In the genomic region with DNA sequence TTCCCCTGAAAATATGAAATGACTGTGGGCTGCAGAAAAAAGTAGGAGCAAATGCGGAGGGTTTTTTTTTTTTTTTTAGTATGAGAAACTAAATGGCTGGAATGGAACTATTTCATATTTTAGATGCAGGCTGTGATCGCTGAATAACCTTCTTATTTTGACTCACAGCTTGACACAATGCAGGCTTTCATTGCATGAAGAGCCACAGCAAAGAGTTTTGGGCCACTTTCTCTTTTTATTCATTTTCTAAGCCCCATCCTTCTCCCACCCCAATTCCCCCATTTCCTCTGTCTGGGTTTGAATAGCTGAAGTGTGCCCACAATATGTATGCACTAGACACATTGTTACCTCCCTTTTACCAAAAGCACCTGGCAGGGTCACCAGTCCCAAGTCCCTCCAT, we compare ENCODE assay signal across 28 cellular contexts.
A peak's percentile ranks its signal among the peaks of the same experiment; 100 is the strongest.
DNase-seq lines count a peak whose midpoint lies in the region; TF ChIP-seq lines count a peak whose summit lies in the region.
"Had no signal": no experiment of that assay in that cellular context is flagged by ENCODE, and none has a peak within 500 bp of the region (broad histone marks: within the 10 kb centered on the region; RNA-seq: fewer than 3 reads in every experiment).

No MANE protein-coding gene starts in this region.

- no peak overlapping the region for H3K18ac ChIP-seq in mesenchymal stem cell (ENCODE audit: low read depth in 1 of 2, low read length in 2 of 2)

- CTCF ChIA-PET in activated CD4-positive, alpha-beta T cell treated with anti-CD3 and anti-CD28 coated beads, Interleukin-2, amount 10 ng/mL, durations not matched to agents 7 days and 5 days (lab: Charles Lee), result interaction anchor here (1.5 kb wide), 1 partner anchor 162 kb away, joined by 3 read pairs; no protein-coding TSS in a partner anchor

- H3K9me3 ChIP-seq in adrenal gland (replicated peaks in 1 of 3) (peaks cover 0 to 5% (median 0%) of the 10 kb centered on the region in 3 donors), mesenchymal stem cell (ENCODE audit: control insufficient read depth, low read length) (peaks cover 3% of the 10 kb centered on the region)

- no peak overlapping the region for H4K91ac ChIP-seq in mesenchymal stem cell (ENCODE audit: low read length)

- H3K4me1 Mint-ChIP-seq in activated CD4-positive, alpha-beta T cell treated with anti-CD3 and anti-CD28 coated beads, Interleukin-2, amount 10 ng/mL, durations not matched to agents 24 days and 14 days, result peaks cover 36% of the 10 kb centered on the region
- peaks cover 22% of the 10 kb centered on the region for H3K4me1 Mint-ChIP-seq in activated CD4-positive, alpha-beta T cell treated with anti-CD3 and anti-CD28 coated beads, Interleukin-2, amount 10 ng/mL, durations not matched to agents 7 days and 5 days
- peaks cover 53% of the 10 kb centered on the region for H3K4me1 Mint-ChIP-seq in activated T-helper 2 cell treated with anti-CD3 and anti-CD28 coated beads, Interferon-gamma antibody, Interleukin-2, Interleukin-4, amounts not matched to agents 10 μg/mL and 5 μg/mL and 100 μg/mL, durations not matched to agents 14 hours and 24 hours and 36 hours (ENCODE audit: low read depth)
- peaks cover 26% of the 10 kb centered on the region for H3K4me1 Mint-ChIP-seq in nephron
- H3K4me1 Mint-ChIP-seq: CD14-positive monocyte had no signal

- no peak for TF ChIP-seq POLR2A in adrenal gland (IDR thresholded peaks at IDR 0.05)

- POLR2A ChIA-PET in activated CD4-positive, alpha-beta T cell treated with anti-CD3 and anti-CD28 coated beads, Interleukin-2, amount 10 ng/mL, durations not matched to agents 7 days and 5 days (lab: Charles Lee), result no interaction called here

- H3K14ac ChIP-seq in mesenchymal stem cell (ENCODE audit: low read length in 2 of 2), result no peak overlapping the region

- H3K9me3 Mint-ChIP-seq in activated CD4-positive, alpha-beta T cell treated with anti-CD3 and anti-CD28 coated beads, Interleukin-2, amount 10 ng/mL, durations not matched to agents 24 days and 14 days, result no peaks in the 10 kb centered on the region
- no peaks in the 10 kb centered on the region for H3K9me3 Mint-ChIP-seq in activated CD4-positive, alpha-beta T cell treated with anti-CD3 and anti-CD28 coated beads, Interleukin-2, amount 10 ng/mL, durations not matched to agents 7 days and 5 days
- H3K9me3 Mint-ChIP-seq in activated T-helper 2 cell treated with anti-CD3 and anti-CD28 coated beads, Interferon-gamma antibody, Interleukin-2, Interleukin-4, amounts not matched to agents 10 μg/mL and 5 μg/mL and 100 μg/mL, durations not matched to agents 14 hours and 24 hours and 36 hours, result peaks cover 21% of the 10 kb centered on the region
- peaks cover 4% of the 10 kb centered on the region for H3K9me3 Mint-ChIP-seq in nephron
- H3K9me3 Mint-ChIP-seq: CD8-positive, alpha-beta memory T cell; GM23338; H9 had no signal

- H3K4ac ChIP-seq in mesenchymal stem cell (ENCODE audit: low read depth in 1 of 2, low read length in 2 of 2), result no peak overlapping the region

- H3K36me3 ChIP-seq in adrenal gland (replicated peaks in 1 of 2) (no peaks in the 10 kb centered on the region), mesenchymal stem cell (ENCODE audit: control insufficient read depth in 1 of 2, insufficient read depth in 2 of 2, low read depth in 1 of 2, low read length in 2 of 2) (no peaks in the 10 kb centered on the region)
- H3K36me3 ChIP-seq: BE2C had no signal

- no peak overlapping the region for H2BK12ac ChIP-seq in mesenchymal stem cell (ENCODE audit: low read length in 2 of 2)

- H2BK5ac ChIP-seq in mesenchymal stem cell (ENCODE audit: low read depth, low read length, poor library complexity, severe bottlenecking), result no peak overlapping the region

- no peak overlapping the region for H3K9ac ChIP-seq in mesenchymal stem cell (ENCODE audit: low read length)

- DNase-seq in activated CD4-positive, alpha-beta T cell treated with anti-CD3 and anti-CD28 coated beads, Interleukin-2, amount 10 ng/mL, durations not matched to agents 24 days and 14 days, result no peak
- DNase-seq in activated CD4-positive, alpha-beta T cell treated with anti-CD3 and anti-CD28 coated beads, Interleukin-2, amount 10 ng/mL, durations not matched to agents 7 days and 5 days, result no peak
- DNase-seq in COLO829 (ENCODE audit: low spot score), result peak; percentile 72
- no peak for DNase-seq in activated T-helper 2 cell treated with anti-CD3 and anti-CD28 coated beads, Interferon-gamma antibody, Interleukin-2, Interleukin-4, amounts not matched to agents 10 μg/mL and 5 μg/mL and 100 μg/mL, durations not matched to agents 14 hours and 24 hours and 36 hours (ENCODE audit: low spot score)
- DNase-seq in adrenal gland, result no peak
- DNase-seq in activated gamma-delta T cell (lab: John Stamatoyannopoulos, UW), result no peak
- no peak for DNase-seq in mesenchymal stem cell
- DNase-seq: ACHN; BE2C; Calu3; CD8-positive, alpha-beta memory T cell; DMS79 treated with DMSO at 0.1 percent for 48 hours; GF-D8; H9; KBM-7; MM.1S; NCI-H1417; NCI-H1694; NCI-H2029 treated with DMSO at 0.1 percent for 48 hours; NCI-H2227 treated with DMSO at 0.1 percent for 48 hours; NCI-H526 treated with DMSO at 0.1 percent for 48 hours; PC-9; SHP77 had no signal

- intact Hi-C loops in activated CD4-positive, alpha-beta T cell treated with anti-CD3 and anti-CD28 coated beads, Interleukin-2, amount 10 ng/mL, durations not matched to agents 24 days and 14 days (cut with micrococcal nuclease), result no loop called here
- intact Hi-C loops in activated T-helper 2 cell treated with anti-CD3 and anti-CD28 coated beads, Interferon-gamma antibody, Interleukin-2, Interleukin-4, amounts not matched to agents 10 μg/mL and 5 μg/mL and 100 μg/mL, durations not matched to agents 14 hours and 24 hours and 36 hours (cut with micrococcal nuclease), result no loop called here
- intact Hi-C loops in adrenal gland (cut with DNase I), result no loop called here

- H3K23ac ChIP-seq in mesenchymal stem cell (ENCODE audit: low read length in 2 of 2), result no peak overlapping the region

- H3K27ac ChIP-seq in adrenal gland, result no peak overlapping the region
- no peak overlapping the region for H3K27ac ChIP-seq in mesenchymal stem cell (ENCODE audit: low read length, poor library complexity, severe bottlenecking)
- H3K27ac ChIP-seq: 22Rv1, PC-9, RWPE1 had no signal

- no peaks in the 10 kb centered on the region for H3K27me3 Mint-ChIP-seq in activated CD4-positive, alpha-beta T cell treated with anti-CD3 and anti-CD28 coated beads, Interleukin-2, amount 10 ng/mL, durations not matched to agents 24 days and 14 days
- H3K27me3 Mint-ChIP-seq in activated CD4-positive, alpha-beta T cell treated with anti-CD3 and anti-CD28 coated beads, Interleukin-2, amount 10 ng/mL, durations not matched to agents 7 days and 5 days, result no peaks in the 10 kb centered on the region
- no peaks in the 10 kb centered on the region for H3K27me3 Mint-ChIP-seq in activated T-helper 2 cell treated with anti-CD3 and anti-CD28 coated beads, Interferon-gamma antibody, Interleukin-2, Interleukin-4, amounts not matched to agents 10 μg/mL and 5 μg/mL and 100 μg/mL, durations not matched to agents 14 hours and 24 hours and 36 hours (ENCODE audit: low read depth)
- no peaks in the 10 kb centered on the region for H3K27me3 Mint-ChIP-seq in nephron (ENCODE audit: low read depth)

- TF ChIP-seq CTCF in nephron (IDR thresholded peaks at IDR 0.05; ENCODE audit: unreplicated experiment in 3 of 3) (no peak), adrenal gland (IDR thresholded peaks at IDR 0.05) (no peak)

- no peak overlapping the region for H3K4me3 ChIP-seq in adrenal gland
- no peak overlapping the region for H3K4me3 ChIP-seq in mesenchymal stem cell (ENCODE audit: insufficient read depth in 1 of 2, low read depth in 1 of 2, low read length in 2 of 2)
- H3K4me3 ChIP-seq: GM23338, PC-9 had no signal

- no peak overlapping the region for H2AFZ ChIP-seq in mesenchymal stem cell (ENCODE audit: low read depth, low read length)
- H2AFZ ChIP-seq: GM23338, PC-9 had no signal

- H4K8ac ChIP-seq in mesenchymal stem cell (ENCODE audit: low read length), result no peak overlapping the region

- no peak overlapping the region for H2BK120ac ChIP-seq in mesenchymal stem cell (ENCODE audit: low read depth, low read length)

- H2AK5ac ChIP-seq in mesenchymal stem cell (ENCODE audit: low read length, severe bottlenecking), result no peak overlapping the region

- H2BK15ac ChIP-seq in mesenchymal stem cell (ENCODE audit: low read depth, poor library complexity, severe bottlenecking), result no peak overlapping the region

- H3K79me1 ChIP-seq in mesenchymal stem cell (replicated peaks; ENCODE audit: low read length, poor library complexity, severe bottlenecking), result no peaks in the 10 kb centered on the region

- H3K27ac Mint-ChIP-seq in activated CD4-positive, alpha-beta T cell treated with anti-CD3 and anti-CD28 coated beads, Interleukin-2, amount 10 ng/mL, durations not matched to agents 24 days and 14 days, result peak overlapping the region; percentile 25
- H3K27ac Mint-ChIP-seq in activated CD4-positive, alpha-beta T cell treated with anti-CD3 and anti-CD28 coated beads, Interleukin-2, amount 10 ng/mL, durations not matched to agents 7 days and 5 days, result no peak overlapping the region
- peak overlapping the region; percentile 50 for H3K27ac Mint-ChIP-seq in activated T-helper 2 cell treated with anti-CD3 and anti-CD28 coated beads, Interferon-gamma antibody, Interleukin-2, Interleukin-4, amounts not matched to agents 10 μg/mL and 5 μg/mL and 100 μg/mL, durations not matched to agents 14 hours and 24 hours and 36 hours
- H3K27ac Mint-ChIP-seq in nephron, result peak overlapping the region in 2 of 3 experiments; percentile 28 to 61
- H3K27ac Mint-ChIP-seq: CD14-positive monocyte, GM23338, H9 had no signal

- H3K4me2 ChIP-seq in mesenchymal stem cell (ENCODE audit: low read length, poor library complexity, severe bottlenecking), result no peak overlapping the region
- H3K4me2 ChIP-seq: GM23338, PC-9 had no signal

- no peak overlapping the region for H3K4me3 Mint-ChIP-seq in activated CD4-positive, alpha-beta T cell treated with anti-CD3 and anti-CD28 coated beads, Interleukin-2, amount 10 ng/mL, durations not matched to agents 24 days and 14 days
- no peak overlapping the region for H3K4me3 Mint-ChIP-seq in activated CD4-positive, alpha-beta T cell treated with anti-CD3 and anti-CD28 coated beads, Interleukin-2, amount 10 ng/mL, durations not matched to agents 7 days and 5 days
- H3K4me3 Mint-ChIP-seq in activated T-helper 2 cell treated with anti-CD3 and anti-CD28 coated beads, Interferon-gamma antibody, Interleukin-2, Interleukin-4, amounts not matched to agents 10 μg/mL and 5 μg/mL and 100 μg/mL, durations not matched to agents 14 hours and 24 hours and 36 hours (ENCODE audit: low read depth), result no peak overlapping the region
- no peak overlapping the region for H3K4me3 Mint-ChIP-seq in nephron
- H3K4me3 Mint-ChIP-seq: CD14-positive monocyte, GM23338, H9 had no signal

- peaks cover 2% of the 10 kb centered on the region for H3K36me3 Mint-ChIP-seq in activated CD4-positive, alpha-beta T cell treated with anti-CD3 and anti-CD28 coated beads, Interleukin-2, amount 10 ng/mL, durations not matched to agents 24 days and 14 days (ENCODE audit: low read depth)
- H3K36me3 Mint-ChIP-seq in activated CD4-positive, alpha-beta T cell treated with anti-CD3 and anti-CD28 coated beads, Interleukin-2, amount 10 ng/mL, durations not matched to agents 7 days and 5 days (ENCODE audit: low read depth), result no peaks in the 10 kb centered on the region
- H3K36me3 Mint-ChIP-seq in activated T-helper 2 cell treated with anti-CD3 and anti-CD28 coated beads, Interferon-gamma antibody, Interleukin-2, Interleukin-4, amounts not matched to agents 10 μg/mL and 5 μg/mL and 100 μg/mL, durations not matched to agents 14 hours and 24 hours and 36 hours (ENCODE audit: low read depth), result peaks cover 11% of the 10 kb centered on the region
- H3K36me3 Mint-ChIP-seq in nephron (ENCODE audit: low read depth), result no peaks in the 10 kb centered on the region
- H3K36me3 Mint-ChIP-seq: CD14-positive monocyte; CD8-positive, alpha-beta memory T cell had no signal

- WGBS in adrenal gland, 4 donors, result 76 to 90% (median 82%) methylated on average over 2 of the region's 2 CpGs
- WGBS in mesenchymal stem cell, result 96% methylated on average over 2 of the region's 2 CpGs

- no peaks in the 10 kb centered on the region for H3K4me1 ChIP-seq in adrenal gland (replicated peaks in 1 of 2)
- H3K4me1 ChIP-seq in mesenchymal stem cell (ENCODE audit: control insufficient read depth, insufficient read depth, low read depth, low read length), result peaks cover 4% of the 10 kb centered on the region
- H3K4me1 ChIP-seq: BE2C had no signal

- no peaks in the 10 kb centered on the region for H3K27me3 ChIP-seq in adrenal gland
- no peaks in the 10 kb centered on the region for H3K27me3 ChIP-seq in mesenchymal stem cell (ENCODE audit: control insufficient read depth in 1 of 2, insufficient read depth in 1 of 2, low read length in 2 of 2)
- H3K27me3 ChIP-seq: BE2C had no signal
